10 cellular contexts compared by ENCODE assay signal in genomic region chr1:85148524-85149250, GRCh38. TPM values are rescaled to one million over a fixed set of nuclear protein-coding genes. Genes with fewer than 3 reads are reported as not detected.
A peak's percentile ranks its signal among the peaks of the same experiment; 100 is the strongest.
DNase-seq lines count a peak whose midpoint lies in the region; ATAC-seq, FAIRE-seq and TF ChIP-seq lines count a peak whose summit lies in the region.
"Had no signal": no experiment of that assay in that cellular context is flagged by ENCODE, and none has a peak within 500 bp of the region (broad histone marks: within the 10 kb centered on the region; RNA-seq: fewer than 3 reads in every experiment).

No MANE protein-coding gene starts in this region.

- H3K4me3 Mint-ChIP-seq in astrocyte (ENCODE audit: unreplicated experiment) = peak overlapping the region; percentile 35
- no peak overlapping the region for H3K4me3 Mint-ChIP-seq in chondrocyte (ENCODE audit: unreplicated experiment)

- ATAC-seq in GM19395 (IDR thresholded peaks at IDR 0.05; ENCODE audit: unreplicated experiment) (peak; percentile 95), HG03135 (IDR thresholded peaks at IDR 0.05; ENCODE audit: unreplicated experiment) (peak; percentile 68), aorta (ENCODE audit: low FRiP score) (no peak), left colon (no peak)

- FAIRE-seq in astrocyte (lab: Jason Lieb, UNC) = no peak
- FAIRE-seq: endometrium had no signal

- no peak overlapping the region for H3K4me3 ChIP-seq in astrocyte (ENCODE audit: insufficient read depth, low read depth, low read length)
- H3K4me3 ChIP-seq in aorta (ENCODE audit: low read length in 2 of 2) = no peak overlapping the region
- H3K4me3 ChIP-seq in WERI-Rb-1 (ENCODE audit: low read depth, low read length) = no peak overlapping the region
- H3K4me3 ChIP-seq: SK-N-MC had no signal

- H3K4me1 Mint-ChIP-seq in astrocyte (ENCODE audit: low read depth, unreplicated experiment) = peaks cover 43% of the 10 kb centered on the region
- peaks cover 68% of the 10 kb centered on the region for H3K4me1 Mint-ChIP-seq in chondrocyte (ENCODE audit: low read depth)

- H3K27me3 ChIP-seq in astrocyte (ENCODE audit: insufficient read depth, low read length) (no peaks in the 10 kb centered on the region), aorta (ENCODE audit: control insufficient read depth in 1 of 2, insufficient read depth in 2 of 2, low read length in 1 of 2) (no peaks in the 10 kb centered on the region), WERI-Rb-1 (ENCODE audit: insufficient read depth, low read depth, severe bottlenecking) (no peaks in the 10 kb centered on the region)

- no peaks in the 10 kb centered on the region for H3K4me1 ChIP-seq in astrocyte (ENCODE audit: insufficient read depth, low read length)
- no peaks in the 10 kb centered on the region for H3K4me1 ChIP-seq in aorta (ENCODE audit: control insufficient read depth in 1 of 2, insufficient read depth in 2 of 2, low read length in 2 of 2)

- H3K36me3 Mint-ChIP-seq in astrocyte (ENCODE audit: low read depth, unreplicated experiment) (no peaks in the 10 kb centered on the region), chondrocyte (ENCODE audit: low read depth) (peaks cover 3% of the 10 kb centered on the region)

- intact Hi-C loops in aorta (cut with DNase I) (no loop called here), left colon (cut with DNase I, micrococcal nuclease) (no loop called here)

- H3K27ac Mint-ChIP-seq in astrocyte (ENCODE audit: unreplicated experiment) = peak overlapping the region; percentile 36
- no peak overlapping the region for H3K27ac Mint-ChIP-seq in chondrocyte (ENCODE audit: unreplicated experiment)

- H3K79me2 ChIP-seq in astrocyte (ENCODE audit: insufficient read depth, low read length) = no peaks in the 10 kb centered on the region

- H3K27ac ChIP-seq in astrocyte (ENCODE audit: low read depth, low read length) (no peak overlapping the region), aorta (ENCODE audit: low read depth in 1 of 2, low read length in 2 of 2) (no peak overlapping the region), WERI-Rb-1 (no peak overlapping the region)
- H3K27ac ChIP-seq: SK-N-MC had no signal

- H4K20me1 ChIP-seq in astrocyte (ENCODE audit: insufficient read depth, low read length) = no peaks in the 10 kb centered on the region

- no peak overlapping the region for H2AFZ ChIP-seq in astrocyte (ENCODE audit: low read depth, low read length)

- TF ChIP-seq CTCF in astrocyte (IDR thresholded peaks at IDR 0.05; ENCODE audit: insufficient read depth, low read depth, low read length) = no peak
- no peak for TF ChIP-seq CTCF in chondrocyte (IDR thresholded peaks at IDR 0.05)
- TF ChIP-seq CTCF in WERI-Rb-1 (IDR thresholded peaks at IDR 0.05; ENCODE audit: low read depth, low read length) = no peak

- H3K4me2 ChIP-seq in astrocyte (ENCODE audit: low read length) = no peak overlapping the region

- DNase-seq in Daoy (ENCODE audit: low read depth) (peak; percentile 24), astrocyte (ENCODE audit: low read depth) (peak; percentile 45), chondrocyte (ENCODE audit: low spot score) (no peak), aorta (no peak), WERI-Rb-1 (no peak), left colon (no peak)

- no peaks in the 10 kb centered on the region for H3K36me3 ChIP-seq in astrocyte (ENCODE audit: insufficient read depth, low read length)
- peaks cover 0 to 4% of the 10 kb centered on the region in 2 donors for H3K36me3 ChIP-seq in aorta (ENCODE audit: control insufficient read depth in 1 of 2, insufficient read depth in 2 of 2, low read length in 1 of 2)
- H3K36me3 ChIP-seq in WERI-Rb-1 = no peaks in the 10 kb centered on the region

- H3K9me3 Mint-ChIP-seq in astrocyte (ENCODE audit: unreplicated experiment) (no peaks in the 10 kb centered on the region), chondrocyte (ENCODE audit: low read depth) (peaks cover 7% of the 10 kb centered on the region)

- no peaks in the 10 kb centered on the region for H3K27me3 Mint-ChIP-seq in astrocyte (ENCODE audit: low read depth, unreplicated experiment)
- H3K27me3 Mint-ChIP-seq in chondrocyte (ENCODE audit: low read depth) = no peaks in the 10 kb centered on the region

- H3K9me3 ChIP-seq in astrocyte (ENCODE audit: insufficient read depth, low read depth, low read length) (no peaks in the 10 kb centered on the region), aorta (ENCODE audit: control insufficient read depth, low read length) (no peaks in the 10 kb centered on the region), WERI-Rb-1 (ENCODE audit: severe bottlenecking) (no peaks in the 10 kb centered on the region)

- no peak overlapping the region for H3K9ac ChIP-seq in astrocyte (ENCODE audit: low read length)

RNA-seq across cellular contexts. Expression of gene SYDE2, which starts 52.1 kb away (rescaled TPM):
- total RNA-seq in Daoy (2014; rRNA removed; shearing (Covaris generic)) = 6.5 and 7.8 TPM in 2 replicates
- total RNA-seq in astrocyte = 8.1 and 9.9 TPM in 2 replicates
- total RNA-seq in chondrocyte = 13.1 to 17.8 TPM (median 13.4 TPM) in 3 replicates
- total RNA-seq in aorta = 10 to 100 TPM; 10.1 to 16.7 TPM
- 1 to 10 TPM; 1.3 to 1.4 TPM for polyA plus RNA-seq in aorta
- total RNA-seq in left colon = 10 to 100 TPM in 1 of 2 donors, 1 to 10 TPM in 1; 7.2 to 10.9 TPM

Comparison
In these comparisons a context has a peak if more than half of its experiments do, and no peak if none do; other contexts are left out.
1. DNase-seq: peak in Daoy (single experiment) and astrocyte (single experiment); none in chondrocyte (single experiment), aorta (0 of 2), WERI-Rb-1 (single experiment) and left colon (0 of 2).
2. ATAC-seq: peak in GM19395 (single experiment) and HG03135 (single experiment); none in aorta (single experiment) and left colon (single experiment).